31 cellular contexts compared by ENCODE assay signal in genomic region chr1:155671750-155672149, GRCh38.
"Had no signal": no experiment of that assay in that cellular context is flagged by ENCODE, and none has a peak within 500 bp of the region (broad histone marks: within the 10 kb centered on the region; RNA-seq: fewer than 3 reads in every experiment).

No MANE protein-coding gene starts in this region.

- FAIRE-seq: colon, endometrium had no signal

- DNase-seq: activated B cell treated with CpG ODN at 0.5 μM for 24 hours; activated CD4-positive, alpha-beta T cell treated with anti-CD3 and anti-CD28 coated beads for 48 hours; activated CD4-positive, alpha-beta T cell treated with anti-CD3 and anti-CD28 coated beads, Interleukin-2, amount 50 U/mL, for 1 hour; activated CD4-positive, alpha-beta T cell treated with anti-CD3 and anti-CD28 coated beads, Interleukin-2, amount 50 U/mL, for 48 hours; activated CD8-positive, alpha-beta T cell treated with anti-CD3 and anti-CD28 coated beads for 36 hours; activated effector memory CD4-positive, alpha-beta T cell treated with Interleukin-2 at 50 U/mL for 16 hours; activated gamma-delta T cell treated with Interleukin-2 at 50 U/mL for 16 hours; activated naive CD4-positive, alpha-beta T cell treated with anti-CD3 and anti-CD28 coated beads, Interleukin-2, amount 50 U/mL, for 16 hours; activated naive CD4-positive, alpha-beta T cell treated with Interleukin-2 at 50 U/mL for 16 hours; activated T-cell treated with anti-CD3 and anti-CD28 coated beads, Interleukin-2, amount 50 U/mL, for 4 hours; amniotic stem cell; anterior cingulate cortex; brain microvascular endothelial cell; cortex of kidney; dermis blood vessel endothelial cell; effector CD4-positive, alpha-beta T cell; foreskin keratinocyte; gastrocnemius medialis; glutamatergic neuron; heart left ventricle; T-helper 17 cell; T1000; WERI-Rb-1 had no signal

- H3K27ac Mint-ChIP-seq: activated B cell treated with CpG ODN at 0.5 μM for 24 hours; activated naive CD8-positive, alpha-beta T cell; activated T-helper 17 cell treated with anti-CD3 and anti-CD28 coated beads, Interleukin-2, amount 50 U/mL, for 72 hours; T-helper 17 cell; T-helper 2 cell treated with Interferon-gamma antibody and Interleukin-4, amounts not matched to agents 5 μg/mL and 100 μg/mL, for 36 hours had no signal

- ATAC-seq: activated CD4-positive, CD25-positive, alpha-beta regulatory T cell treated with anti-CD3 and anti-CD28 coated beads, Interleukin-2, amount 50 U/mL, for 24 hours; activated CD8-positive, alpha-beta T cell treated with anti-CD3 and anti-CD28 coated beads for 36 hours; activated T-cell treated with anti-CD3 and anti-CD28 coated beads, Interleukin-2, amount 50 U/mL, for 4 hours; activated T-helper 17 cell treated with anti-CD3 and anti-CD28 coated beads, Interleukin-2, amount 50 U/mL, for 72 hours; esophagus mucosa; foreskin keratinocyte; gastrocnemius medialis; heart left ventricle; T-helper 17 cell had no signal

- H3K4me1 ChIP-seq: foreskin keratinocyte, gastrocnemius medialis had no signal

- H3K4me3 ChIP-seq: gastrocnemius medialis, heart left ventricle, hepatocyte had no signal

- H3K9me3 Mint-ChIP-seq: activated B cell treated with CpG ODN at 0.5 μM for 24 hours; activated CD8-positive, alpha-beta T cell treated with anti-CD3 and anti-CD28 coated beads for 36 hours; activated T-cell treated with anti-CD3 and anti-CD28 coated beads, Interleukin-2, amount 50 U/mL, for 4 hours; activated T-helper 17 cell treated with anti-CD3 and anti-CD28 coated beads, Interleukin-2, amount 50 U/mL, for 72 hours; T-helper 2 cell treated with Interferon-gamma antibody and Interleukin-4, amounts not matched to agents 5 μg/mL and 100 μg/mL, for 36 hours had no signal

- H3K27me3 Mint-ChIP-seq: activated B cell treated with CpG ODN at 0.5 μM for 24 hours; activated CD8-positive, alpha-beta T cell treated with anti-CD3 and anti-CD28 coated beads for 36 hours; activated naive CD8-positive, alpha-beta T cell; activated T-helper 17 cell treated with anti-CD3 and anti-CD28 coated beads, Interleukin-2, amount 50 U/mL, for 72 hours; T-helper 17 cell had no signal

- H3K27ac ChIP-seq: brain microvascular endothelial cell, foreskin keratinocyte, gastrocnemius medialis, heart left ventricle, hepatocyte, WERI-Rb-1 had no signal

- H3K27me3 ChIP-seq: brain microvascular endothelial cell, foreskin keratinocyte, gastrocnemius medialis, heart left ventricle, hepatocyte had no signal

- H3K4me3 Mint-ChIP-seq: activated B cell treated with CpG ODN at 0.5 μM for 24 hours; activated CD8-positive, alpha-beta T cell treated with anti-CD3 and anti-CD28 coated beads for 36 hours; activated naive CD8-positive, alpha-beta T cell; activated T-cell treated with anti-CD3 and anti-CD28 coated beads, Interleukin-2, amount 50 U/mL, for 4 hours; activated T-helper 17 cell treated with anti-CD3 and anti-CD28 coated beads, Interleukin-2, amount 50 U/mL, for 72 hours; T-helper 17 cell; T-helper 2 cell treated with Interferon-gamma antibody and Interleukin-4, amounts not matched to agents 5 μg/mL and 100 μg/mL, for 36 hours had no signal

- H2AFZ ChIP-seq: hepatocyte had no signal

- H3K9me3 ChIP-seq: gastrocnemius medialis, heart left ventricle had no signal

- H3K4me1 Mint-ChIP-seq: activated B cell treated with CpG ODN at 0.5 μM for 24 hours; activated T-helper 17 cell treated with anti-CD3 and anti-CD28 coated beads, Interleukin-2, amount 50 U/mL, for 72 hours had no signal

- H3K4me2 ChIP-seq: hepatocyte had no signal
